In genomic region chr10:103659674-103660363, GRCh38 we compare ENCODE assay signal across 8 cellular contexts.
A peak's percentile ranks its signal among the peaks of the same experiment; 100 is the strongest.
DNase-seq lines count a peak whose midpoint lies in the region; ATAC-seq and TF ChIP-seq lines count a peak whose summit lies in the region.

No MANE protein-coding gene starts in this region.

- DNase-seq in activated CD4-positive, alpha-beta T cell treated with anti-CD3 and anti-CD28 coated beads, Interleukin-2, amount 50 U/mL, for 1 hour, result peak; percentile 41
- DNase-seq in dermis blood vessel endothelial cell (peak; percentile 16), lung microvascular endothelial cell (ENCODE audit: low read depth in 2 of 2) (peak; percentile 88 to 91), NCI-H1092 (lab: John Stamatoyannopoulos, UW) (no peak)
- peak; percentile 30 to 33 for DNase-seq in stimulated activated CD8-positive, alpha-beta memory T cell treated with anti-CD3 and anti-CD28 coated beads, Interleukin-15, amount 100 ng/mL, for 4 hours (ENCODE audit: low read depth in 2 of 2)

- H3F3A ChIP-seq in DOHH2 (ENCODE audit: control insufficient read depth, insufficient read depth), result no peaks in the 10 kb centered on the region

- H4K20me1 ChIP-seq in DOHH2 (ENCODE audit: control insufficient read depth, insufficient read depth, low read depth, low read length), result no peaks in the 10 kb centered on the region

- no peak overlapping the region for H3K4me3 ChIP-seq in DOHH2 (ENCODE audit: low read length)

- no peak overlapping the region for H3K27ac ChIP-seq in DOHH2 (ENCODE audit: low read depth, low read length)
- peak overlapping the region; percentile 81 for H3K27ac ChIP-seq in KOPT-K1 (ENCODE audit: low read depth, low read length, poor library complexity, severe bottlenecking)

- H3K4me2 ChIP-seq in DOHH2 (ENCODE audit: low read length), result peak overlapping the region; percentile 11; the same call in 1 of the 2 replicates

- H3K4me1 ChIP-seq in DOHH2 (ENCODE audit: control insufficient read depth, low read length), result no peaks in the 10 kb centered on the region

- TF ChIP-seq CTCF in DOHH2 (IDR thresholded peaks at IDR 0.05; ENCODE audit: low read depth, low read length, poor library complexity, severe bottlenecking), result no peak

- no peaks in the 10 kb centered on the region for H3K79me2 ChIP-seq in DOHH2 (ENCODE audit: control insufficient read depth, low read length)

- peak; percentile 66 for ATAC-seq in GM21381 (IDR thresholded peaks at IDR 0.05; ENCODE audit: unreplicated experiment)

- peaks cover 6% of the 10 kb centered on the region; the same call in 1 of the 2 replicates for H3K27me3 ChIP-seq in DOHH2 (ENCODE audit: control insufficient read depth, low read length)

- H3K36me3 ChIP-seq in DOHH2 (ENCODE audit: control insufficient read depth, low read length), result no peaks in the 10 kb centered on the region
- H3K36me3 ChIP-seq in KOPT-K1 (ENCODE audit: insufficient read depth, low read length), result peaks cover 29% of the 10 kb centered on the region; the same call in 1 of the 2 replicates

- H3K9me3 ChIP-seq in DOHH2 (ENCODE audit: control insufficient read depth, insufficient read depth, low read length) (no peaks in the 10 kb centered on the region), KOPT-K1 (ENCODE audit: insufficient read depth, low read length, poor library complexity, severe bottlenecking) (no peaks in the 10 kb centered on the region)

- H3K9me2 ChIP-seq in DOHH2 (replicated peaks; ENCODE audit: control insufficient read depth, low read length), result no peaks in the 10 kb centered on the region
